In the genomic region with DNA sequence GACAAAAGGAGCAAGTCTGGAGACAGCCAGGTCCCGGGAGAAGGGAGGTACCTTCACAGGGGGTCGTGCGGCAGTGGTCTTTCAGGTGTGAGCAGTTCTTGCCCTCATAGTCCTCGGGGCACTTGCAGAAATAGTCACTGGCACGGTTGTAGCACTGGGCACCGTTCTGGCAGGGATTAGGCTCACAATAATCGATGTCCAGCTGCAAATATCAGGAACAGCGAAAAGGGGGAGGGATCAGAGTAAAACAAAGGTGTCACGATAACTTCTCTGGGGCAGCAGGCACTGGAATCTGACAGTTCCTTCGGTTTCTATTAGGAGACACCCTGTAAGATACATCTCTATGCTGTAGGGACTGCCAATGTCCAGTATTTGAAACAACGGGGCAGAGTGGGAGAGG, we compare ENCODE assay signal across 24 cellular contexts. TPM values are rescaled to one million over a fixed set of nuclear protein-coding genes. Genes with fewer than 3 reads are reported as not detected.
DNase-seq lines count a peak whose midpoint lies in the region; ATAC-seq and TF ChIP-seq lines count a peak whose summit lies in the region.
"Had no signal": no experiment of that assay in that cellular context is flagged by ENCODE, and none has a peak within 500 bp of the region (broad histone marks: within the 10 kb centered on the region; RNA-seq: fewer than 3 reads in every experiment).

No MANE protein-coding gene starts in this region.

- H3K27me3 Mint-ChIP-seq in osteocyte (ENCODE audit: unreplicated experiment) = no peaks in the 10 kb centered on the region

- ATAC-seq in Right ventricle myocardium superior (ENCODE audit: poor library complexity) (no peak), aorta (ENCODE audit: low FRiP score) (no peak)
- ATAC-seq: activated T-cell treated with anti-CD3 and anti-CD28 coated beads, Interleukin-2, amount 50 U/mL, for 4 hours; CD8-positive, alpha-beta T cell had no signal

- peaks cover 77% of the 10 kb centered on the region for H3K36me3 Mint-ChIP-seq in osteocyte (ENCODE audit: unreplicated experiment)
- H3K36me3 Mint-ChIP-seq: CD8-positive, alpha-beta T cell had no signal

- H3K9me3 ChIP-seq in cardiac muscle cell (ENCODE audit: low read depth) = no peaks in the 10 kb centered on the region
- H3K9me3 ChIP-seq in aorta (ENCODE audit: control insufficient read depth, low read length) = no peaks in the 10 kb centered on the region
- H3K9me3 ChIP-seq: adrenal gland, SK-N-SH, testis had no signal

- 31 to 37% methylated on average over 11 of the region's 11 CpGs for WGBS in aorta, 2 donors

- intact Hi-C loops in Right ventricle myocardium superior (cut with DNase I) (no loop called here), aorta (cut with DNase I) (no loop called here)

- H3K4me1 Mint-ChIP-seq in osteocyte (ENCODE audit: unreplicated experiment) = peaks cover 99% of the 10 kb centered on the region

- H3K4me1 ChIP-seq in cardiac muscle cell (ENCODE audit: low read depth) = peaks cover 36% of the 10 kb centered on the region
- peaks cover 2 to 5% of the 10 kb centered on the region in 2 donors for H3K4me1 ChIP-seq in aorta (ENCODE audit: control insufficient read depth in 1 of 2, insufficient read depth in 2 of 2, low read length in 2 of 2)

- DNase-seq in cardiac muscle cell (ENCODE audit: low read depth in 1 of 2, low spot score in 1 of 2) = no peak
- no peak for DNase-seq in Right ventricle myocardium superior
- no peak for DNase-seq in epithelial cell of prostate (ENCODE audit: low read depth, low spot score)
- no peak for DNase-seq in osteocyte (ENCODE audit: extremely low spot score, unreplicated experiment)
- no peak for DNase-seq in aorta
- no peak for DNase-seq in NCI-H2081 treated with DMSO at 0.1 percent for 48 hours (lab: John Stamatoyannopoulos, UW)
- no peak for DNase-seq in NCI-H1105 (lab: John Stamatoyannopoulos, UW)
- DNase-seq in NK-92 treated with Interleukin-12 subunit alpha and Interleukin-12 subunit beta, amount 100 ng/mL, for 24 hours (lab: John Stamatoyannopoulos, UW) = no peak
- DNase-seq: 8988T; activated CD4-positive, alpha-beta T cell treated with anti-CD3 and anti-CD28 coated beads for 48 hours; activated naive CD4-positive, alpha-beta T cell; activated T-cell treated with anti-CD3 and anti-CD28 coated beads, Interleukin-2, amount 50 U/mL, for 4 hours; AML-193; CD8-positive, alpha-beta T cell; DMS153; MM.1S; retina; stimulated activated CD4-positive, alpha-beta T cell treated with anti-CD3 and anti-CD28 coated beads, Interleukin-4, amount 100 ng/mL, for 4 hours; stimulated activated naive CD4-positive, alpha-beta T cell; testis had no signal

- H3K27ac Mint-ChIP-seq in osteocyte (ENCODE audit: unreplicated experiment) = peak overlapping the region; percentile 96
- H3K27ac Mint-ChIP-seq: CD8-positive, alpha-beta T cell; HFFc6 had no signal

- no peak overlapping the region for H3K4me3 Mint-ChIP-seq in osteocyte (ENCODE audit: unreplicated experiment)
- H3K4me3 Mint-ChIP-seq: activated T-cell treated with anti-CD3 and anti-CD28 coated beads, Interleukin-2, amount 50 U/mL, for 4 hours; CD8-positive, alpha-beta T cell; HFFc6 had no signal

- no peaks in the 10 kb centered on the region for H3K9me3 Mint-ChIP-seq in osteocyte (ENCODE audit: unreplicated experiment)
- H3K9me3 Mint-ChIP-seq: activated T-cell treated with anti-CD3 and anti-CD28 coated beads, Interleukin-2, amount 50 U/mL, for 4 hours; CD8-positive, alpha-beta T cell; HFFc6 had no signal

- H3K27ac ChIP-seq in cardiac muscle cell (peak overlapping the region; percentile 2), epithelial cell of prostate (peak overlapping the region; percentile 28), aorta (ENCODE audit: low read depth in 1 of 2, low read length in 2 of 2) (peak overlapping the region; percentile 39 to 92)
- H3K27ac ChIP-seq: adrenal gland, testis had no signal

- no peak for TF ChIP-seq CTCF in cardiac muscle cell (IDR thresholded peaks at IDR 0.05; ENCODE audit: low read depth, low read length)
- no peak for TF ChIP-seq CTCF in osteocyte (IDR thresholded peaks at IDR 0.05)

- no peaks in the 10 kb centered on the region for H3K27me3 ChIP-seq in cardiac muscle cell
- no peaks in the 10 kb centered on the region for H3K27me3 ChIP-seq in aorta (ENCODE audit: control insufficient read depth in 1 of 2, insufficient read depth in 2 of 2, low read length in 1 of 2)
- H3K27me3 ChIP-seq: adrenal gland, testis had no signal

- H3K4me3 ChIP-seq in cardiac muscle cell (no peak overlapping the region), aorta (ENCODE audit: low read length in 2 of 2) (no peak overlapping the region)
- H3K4me3 ChIP-seq: adrenal gland, K562, testis had no signal

- H3K36me3 ChIP-seq in cardiac muscle cell (peaks cover 66% of the 10 kb centered on the region), aorta (ENCODE audit: control insufficient read depth in 1 of 2, insufficient read depth in 2 of 2, low read length in 1 of 2) (peaks cover 10 to 37% of the 10 kb centered on the region in 2 donors)

RNA-seq across cellular contexts. Expression of a gene that starts 25.9 kb away (rescaled TPM):
- 45.3 and 53.2 TPM in 2 replicates for total RNA-seq in cardiac muscle cell
- 18.3 and 21.3 TPM in 2 replicates for polyA plus RNA-seq in cardiac muscle cell
- total RNA-seq in Right ventricle myocardium superior = 22.1 TPM
- total RNA-seq in osteocyte = 246 and 254 TPM in 2 replicates
- 100 to 1,000 TPM; 133 to 226 TPM for total RNA-seq in aorta
- 100 to 1,000 TPM in 1 of 2 donors, 10 to 100 TPM in 1; 22.4 to 166 TPM for polyA plus RNA-seq in aorta

Comparison
In these comparisons a context has a peak if more than half of its experiments do, and no peak if none do; other contexts are left out.
1. H3K27ac ChIP-seq: peak in every context shown above with its lines; median percentile 66 in aorta; 28 in epithelial cell of prostate; 2 in cardiac muscle cell.